28 cellular contexts compared by ENCODE assay signal in genomic region chr3:197019021-197019420, GRCh38. TPM values are rescaled to one million over a fixed set of nuclear protein-coding genes. Genes with fewer than 3 reads are reported as not detected.
A peak's percentile ranks its signal among the peaks of the same experiment; 100 is the strongest.
DNase-seq lines count a peak whose midpoint lies in the region; ATAC-seq and TF ChIP-seq lines count a peak whose summit lies in the region.
"Had no signal": no experiment of that assay in that cellular context is flagged by ENCODE, and none has a peak within 500 bp of the region (broad histone marks: within the 10 kb centered on the region; RNA-seq: fewer than 3 reads in every experiment).

No MANE protein-coding gene starts in this region.

- no peak overlapping the region for H3K4me3 Mint-ChIP-seq in natural killer cell treated with Interleukin-12 subunit alpha and Interleukin-12 subunit beta and Interleukin-15 and Interleukin-18, amount 100 ng/mL, for 72 hours
- H3K4me3 Mint-ChIP-seq in natural killer cell, result no peak overlapping the region
- H3K4me3 Mint-ChIP-seq: activated naive CD4-positive, alpha-beta T cell treated with anti-CD3 and anti-CD28 coated beads, Interleukin-2, amount 10 ng/mL, durations not matched to agents 7 days and 5 days; activated T-cell treated with anti-CD3 and anti-CD28 coated beads, Interleukin-2, amount 50 U/mL, for 72 hours; B cell; brain; CD8-positive, alpha-beta memory T cell; memory B cell; T-helper 1 cell treated with Interleukin-12 subunit alpha and Interleukin-12 subunit beta and Interleukin-4 antibody, amounts not matched to agents 30 μg/mL and 1 μg/mL, for 36 hours; type B pancreatic cell had no signal

- intact Hi-C loops in natural killer cell (cut with micrococcal nuclease), result no loop called here

- no peak for ATAC-seq in natural killer cell treated with Interleukin-12 subunit alpha and Interleukin-12 subunit beta and Interleukin-15 and Interleukin-18, amount 100 ng/mL, for 72 hours
- no peak for ATAC-seq in natural killer cell
- ATAC-seq: activated T-cell treated with anti-CD3 and anti-CD28 coated beads, Interleukin-2, amount 50 U/mL, for 72 hours; psoas muscle had no signal

- in situ Hi-C loops in SK-MEL-5 (cut with HindIII; ENCODE audit: low pct_unique_long_range_greater_than_20kb, low sequenced_read_pairs), result no loop called here

- H3K27ac Mint-ChIP-seq in natural killer cell treated with Interleukin-12 subunit alpha and Interleukin-12 subunit beta and Interleukin-15 and Interleukin-18, amount 100 ng/mL, for 72 hours, result no peak overlapping the region
- no peak overlapping the region for H3K27ac Mint-ChIP-seq in natural killer cell
- H3K27ac Mint-ChIP-seq: activated naive CD4-positive, alpha-beta T cell treated with anti-CD3 and anti-CD28 coated beads, Interleukin-2, amount 10 ng/mL, durations not matched to agents 7 days and 5 days; activated T-cell treated with anti-CD3 and anti-CD28 coated beads, Interleukin-2, amount 50 U/mL, for 72 hours; B cell; CD8-positive, alpha-beta memory T cell; memory B cell; T-helper 1 cell treated with Interleukin-12 subunit alpha and Interleukin-12 subunit beta and Interleukin-4 antibody, amounts not matched to agents 30 μg/mL and 1 μg/mL, for 36 hours; type B pancreatic cell had no signal

- no peak for TF ChIP-seq CTCF in natural killer cell (IDR thresholded peaks at IDR 0.05)

- peaks cover 0 to 3% of the 10 kb centered on the region in 2 donors for H3K27me3 Mint-ChIP-seq in natural killer cell treated with Interleukin-12 subunit alpha and Interleukin-12 subunit beta and Interleukin-15 and Interleukin-18, amount 100 ng/mL, for 72 hours
- peaks cover 0 to 2% of the 10 kb centered on the region in 2 donors for H3K27me3 Mint-ChIP-seq in natural killer cell (ENCODE audit: low read depth in 2 of 2)

- no peaks in the 10 kb centered on the region for H3K36me3 Mint-ChIP-seq in natural killer cell treated with Interleukin-12 subunit alpha and Interleukin-12 subunit beta and Interleukin-15 and Interleukin-18, amount 100 ng/mL, for 72 hours
- no peaks in the 10 kb centered on the region for H3K36me3 Mint-ChIP-seq in natural killer cell
- H3K36me3 Mint-ChIP-seq: activated naive CD4-positive, alpha-beta T cell treated with anti-CD3 and anti-CD28 coated beads, Interleukin-2, amount 10 ng/mL, durations not matched to agents 7 days and 5 days; brain; CD8-positive, alpha-beta memory T cell; memory B cell; type B pancreatic cell had no signal

- peaks cover 5 to 7% of the 10 kb centered on the region in 2 donors for H3K4me1 Mint-ChIP-seq in natural killer cell treated with Interleukin-12 subunit alpha and Interleukin-12 subunit beta and Interleukin-15 and Interleukin-18, amount 100 ng/mL, for 72 hours (ENCODE audit: low read depth in 2 of 2)
- peaks cover 9 to 12% of the 10 kb centered on the region in 2 donors for H3K4me1 Mint-ChIP-seq in natural killer cell

- DNase-seq in natural killer cell treated with Interleukin-12 subunit alpha and Interleukin-12 subunit beta and Interleukin-15 and Interleukin-18, amount 100 ng/mL, for 72 hours (ENCODE audit: low spot score), result peak; percentile 25
- DNase-seq in natural killer cell, result no peak
- DNase-seq in SK-MEL-5 (ENCODE audit: low read depth, low spot score), result peak; percentile 97
- peak; percentile 78 for DNase-seq in islet precursor cell
- DNase-seq in superior temporal gyrus (ENCODE audit: extremely low spot score), result peak; percentile 51
- no peak for DNase-seq in GF-D8 (lab: John Stamatoyannopoulos, UW)
- no peak for DNase-seq in stimulated activated CD4-positive, alpha-beta T cell treated with anti-CD3 and anti-CD28 coated beads, Interleukin-2, amount 100 ng/mL, for 24 hours
- DNase-seq in NCI-H1694 treated with DMSO at 0.1 percent for 48 hours (lab: John Stamatoyannopoulos, UW), result no peak
- DNase-seq: activated CD4-positive, alpha-beta T cell treated with anti-CD3 and anti-CD28 coated beads, Interleukin-2, amount 50 U/mL, for 4 hours; activated CD4-positive, CD25-positive, alpha-beta regulatory T cell; activated naive CD4-positive, alpha-beta T cell treated with anti-CD3 and anti-CD28 coated beads, Interleukin-2, amount 10 ng/mL, durations not matched to agents 7 days and 5 days; activated T-cell treated with anti-CD3 and anti-CD28 coated beads, Interleukin-2, amount 50 U/mL, for 72 hours; EL; KBM-7; MG63; NCI-H1417; NCI-H2081; NCI-H82; psoas muscle; RPMI8226; stimulated activated CD4-positive, alpha-beta T cell treated with anti-CD3 and anti-CD28 coated beads, Interleukin-4, amount 100 ng/mL, for 24 hours had no signal

- H3K9me3 Mint-ChIP-seq in natural killer cell treated with Interleukin-12 subunit alpha and Interleukin-12 subunit beta and Interleukin-15 and Interleukin-18, amount 100 ng/mL, for 72 hours, result no peaks in the 10 kb centered on the region
- H3K9me3 Mint-ChIP-seq in natural killer cell, result no peaks in the 10 kb centered on the region
- H3K9me3 Mint-ChIP-seq: activated naive CD4-positive, alpha-beta T cell treated with anti-CD3 and anti-CD28 coated beads, Interleukin-2, amount 10 ng/mL, durations not matched to agents 7 days and 5 days; activated T-cell treated with anti-CD3 and anti-CD28 coated beads, Interleukin-2, amount 50 U/mL, for 72 hours; CD8-positive, alpha-beta memory T cell; memory B cell; T-helper 1 cell treated with Interleukin-12 subunit alpha and Interleukin-12 subunit beta and Interleukin-4 antibody, amounts not matched to agents 30 μg/mL and 1 μg/mL, for 36 hours; type B pancreatic cell had no signal

RNA-seq across cellular contexts. Expression of gene MELTF, which starts 10.6 kb away (rescaled TPM):
- 1 to 10 TPM; 2.1 to 3.7 TPM for total RNA-seq in natural killer cell treated with Interleukin-12 subunit alpha and Interleukin-12 subunit beta and Interleukin-15 and Interleukin-18, amount 100 ng/mL, for 72 hours
- total RNA-seq in natural killer cell, result 1 to 10 TPM; 2.4 to 4.3 (median 4.0) TPM
- 188 and 210 TPM in 2 replicates for total RNA-seq in SK-MEL-5 (2014; rRNA removed; shearing (Covaris generic))
- 426 and 495 TPM in 2 replicates for polyA plus RNA-seq in SK-MEL-5 (2015; cell fraction: cytosol; rRNA removed)
- polyA plus RNA-seq in SK-MEL-5 (2015; cell fraction: nucleus; rRNA removed), result 460 and 516 TPM in 2 replicates

RNA-seq across cellular contexts. Expression of gene PIGZ, which starts 50.4 kb away (rescaled TPM):
- 1 to 10 TPM; 1.4 to 1.5 TPM for total RNA-seq in natural killer cell treated with Interleukin-12 subunit alpha and Interleukin-12 subunit beta and Interleukin-15 and Interleukin-18, amount 100 ng/mL, for 72 hours
- total RNA-seq in natural killer cell, result 1 to 10 TPM; 2.2 to 2.3 (median 2.2) TPM
- 1.2 TPM in 2 replicates for total RNA-seq in SK-MEL-5 (2014; rRNA removed; shearing (Covaris generic))
- 2.4 and 3.8 TPM in 2 replicates for polyA plus RNA-seq in SK-MEL-5 (2015; cell fraction: cytosol; rRNA removed)
- 11.5 and 20.1 TPM in 2 replicates for polyA plus RNA-seq in SK-MEL-5 (2015; cell fraction: nucleus; rRNA removed)
- total RNA-seq: H1 had no signal
- polyA plus RNA-seq: CD8-positive, alpha-beta memory T cell had no signal

Comparison
In these comparisons a context has a peak if more than half of its experiments do, and no peak if none do; other contexts are left out.
1. DNase-seq: peak in natural killer cell treated with Interleukin-12 subunit alpha and Interleukin-12 subunit beta and Interleukin-15 and Interleukin-18, amount 100 ng/mL, for 72 hours (single experiment), SK-MEL-5 (single experiment), islet precursor cell (single experiment) and superior temporal gyrus (single experiment); none in natural killer cell (single experiment), GF-D8 (single experiment), stimulated activated CD4-positive, alpha-beta T cell treated with anti-CD3 and anti-CD28 coated beads, Interleukin-2, amount 100 ng/mL, for 24 hours (0 of 2) and NCI-H1694 treated with DMSO at 0.1 percent for 48 hours (single experiment).
2. RNA of gene MELTF, which starts 10.6 kb away (total RNA-seq): 188 to 210 TPM in SK-MEL-5; 2.4 to 4.3 TPM in natural killer cell and 2.1 to 3.7 TPM in natural killer cell treated with Interleukin-12 subunit alpha and Interleukin-12 subunit beta and Interleukin-15 and Interleukin-18, amount 100 ng/mL, for 72 hours; every median in the first group is over 10 times any median in the second.